Comparison of ENCODE assay signal across 33 cellular contexts in genomic region chr3:16675805-16676204, GRCh38.
"Had no signal": no experiment of that assay in that cellular context is flagged by ENCODE, and none has a peak within 500 bp of the region (broad histone marks: within the 10 kb centered on the region; RNA-seq: fewer than 3 reads in every experiment).

No MANE protein-coding gene starts in this region.

- H3K27ac ChIP-seq: dorsolateral prefrontal cortex, esophagus muscularis mucosa, foreskin keratinocyte, gastroesophageal sphincter, heart right ventricle, left ventricle myocardium inferior, lower lobe of right lung, neutrophil, pancreas, right lobe of liver, suprapubic skin, transverse colon, upper lobe of right lung, uterus had no signal

- H3K27ac Mint-ChIP-seq: naive B cell; natural killer cell treated with Interleukin-12 subunit alpha and Interleukin-12 subunit beta and Interleukin-15 and Interleukin-18, amount 100 ng/mL, for 72 hours; progenitor cell of endocrine pancreas; stimulated activated naive CD8-positive, alpha-beta T cell treated with anti-CD3 and anti-CD28 coated beads, Interleukin-15, amount 100 ng/mL, for 72 hours had no signal

- H3K4me1 Mint-ChIP-seq: naive B cell; neural crest cell; stimulated activated naive CD8-positive, alpha-beta T cell treated with anti-CD3 and anti-CD28 coated beads, Interleukin-15, amount 100 ng/mL, for 72 hours had no signal

- H3K27me3 Mint-ChIP-seq: naive B cell; progenitor cell of endocrine pancreas; stimulated activated naive CD8-positive, alpha-beta T cell treated with anti-CD3 and anti-CD28 coated beads, Interleukin-15, amount 100 ng/mL, for 72 hours had no signal

- H3K9me3 ChIP-seq: gastroesophageal sphincter, pancreas, right lobe of liver, suprapubic skin, transverse colon, uterus had no signal

- H3K4me3 ChIP-seq: dorsolateral prefrontal cortex, esophagus muscularis mucosa, gastroesophageal sphincter, heart right ventricle, left ventricle myocardium inferior, lower lobe of right lung, pancreas, right lobe of liver, suprapubic skin, transverse colon, upper lobe of right lung, uterus had no signal

- DNase-seq: dorsolateral prefrontal cortex; effector CD4-positive, alpha-beta T cell; foreskin keratinocyte; glutamatergic neuron; heart right ventricle; hippocampal formation; islet precursor cell; kidney glomerular epithelial cell; left colon; left ventricle myocardium inferior; lower lobe of right lung; naive B cell; pancreas; right lobe of liver; small intestine; stimulated activated CD4-positive, alpha-beta T cell treated with anti-CD3 and anti-CD28 coated beads, Interleukin-12 subunit alpha, Interleukin-12 subunit beta, amount 100 ng/mL, for 4 hours; stimulated activated CD4-positive, alpha-beta T cell treated with anti-CD3 and anti-CD28 coated beads, Interleukin-1b, Interleukin-23, amount 100 ng/mL, for 48 hours; stimulated activated CD4-positive, alpha-beta T cell treated with anti-CD3 and anti-CD28 coated beads, Interleukin-4, amount 100 ng/mL, for 1 hour; stimulated activated CD8-positive, alpha-beta memory T cell treated with anti-CD3 and anti-CD28 coated beads, Interleukin-4, amount 100 ng/mL, for 48 hours; stimulated activated naive CD4-positive, alpha-beta T cell; stimulated activated naive CD8-positive, alpha-beta T cell treated with anti-CD3 and anti-CD28 coated beads, Interleukin-15, amount 100 ng/mL, for 72 hours; transverse colon; upper lobe of right lung; uterus had no signal

- H3K4me1 ChIP-seq: esophagus muscularis mucosa, foreskin keratinocyte, gastroesophageal sphincter, heart right ventricle, left ventricle myocardium inferior, lower lobe of right lung, pancreas, right lobe of liver, suprapubic skin, transverse colon, upper lobe of right lung, uterus had no signal

- H3K4me3 Mint-ChIP-seq: natural killer cell treated with Interleukin-12 subunit alpha and Interleukin-12 subunit beta and Interleukin-15 and Interleukin-18, amount 100 ng/mL, for 72 hours; neural crest cell; stimulated activated naive CD8-positive, alpha-beta T cell treated with anti-CD3 and anti-CD28 coated beads, Interleukin-15, amount 100 ng/mL, for 72 hours had no signal

- H3K9me3 Mint-ChIP-seq: neural crest cell had no signal

- H3K27me3 ChIP-seq: dorsolateral prefrontal cortex, esophagus muscularis mucosa, foreskin keratinocyte, gastroesophageal sphincter, heart right ventricle, neutrophil, pancreas, right lobe of liver, suprapubic skin, transverse colon, upper lobe of right lung, uterus had no signal

- H3K36me3 ChIP-seq: esophagus muscularis mucosa, gastroesophageal sphincter, heart right ventricle, left ventricle myocardium inferior, lower lobe of right lung, neutrophil, pancreas, right lobe of liver, suprapubic skin, transverse colon, upper lobe of right lung, uterus had no signal

- FAIRE-seq: colon, endothelial cell of umbilical vein, pancreas had no signal
